In the genomic region with DNA sequence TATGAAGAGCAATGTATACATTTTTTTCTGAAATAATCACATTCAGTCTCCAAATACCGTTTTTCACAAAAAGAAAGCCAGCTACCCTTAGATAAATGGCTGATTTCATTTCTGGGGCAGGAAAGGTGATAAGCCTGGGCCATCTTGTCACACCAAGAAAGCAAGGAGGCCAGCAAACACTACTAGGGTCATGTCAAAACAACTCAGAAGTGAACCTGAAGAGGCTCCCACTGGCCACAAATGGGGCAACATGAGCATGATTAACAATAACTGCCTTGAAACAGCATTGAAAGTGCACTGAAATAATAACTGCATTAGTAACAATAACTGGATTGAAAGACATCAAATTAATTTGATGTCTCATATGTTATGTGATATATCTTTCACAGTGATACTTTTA, we compare ENCODE assay signal across 17 cellular contexts. TPM values are rescaled to one million over a fixed set of nuclear protein-coding genes. Genes with fewer than 3 reads are reported as not detected.
DNase-seq lines count a peak whose midpoint lies in the region; ATAC-seq and TF ChIP-seq lines count a peak whose summit lies in the region.
"Had no signal": no experiment of that assay in that cellular context is flagged by ENCODE, and none has a peak within 500 bp of the region (broad histone marks: within the 10 kb centered on the region; RNA-seq: fewer than 3 reads in every experiment).

No MANE protein-coding gene starts in this region.

- H3K9ac ChIP-seq in SU-DHL-6 (ENCODE audit: low read length): peak overlapping the region; percentile 54; the same call in 1 of the 2 replicates

- CTCF ChIA-PET in activated CD4-positive, alpha-beta T cell treated with anti-CD3 and anti-CD28 coated beads for 36 hours (lab: Charles Lee): interaction anchor here (0.6 kb wide), 1 partner anchor 43 kb away, joined by 3 read pairs; no protein-coding TSS in a partner anchor
- CTCF ChIA-PET in Calu3 (lab: Charles Lee): no interaction called here

- no peaks in the 10 kb centered on the region for H3K27me3 ChIP-seq in HL-60 (ENCODE audit: insufficient read depth, poor library complexity, severe bottlenecking)
- H3K27me3 ChIP-seq in SU-DHL-6 (ENCODE audit: low read length): no peaks in the 10 kb centered on the region
- H3K27me3 ChIP-seq in neutrophil: no peaks in the 10 kb centered on the region
- H3K27me3 ChIP-seq in H7 (ENCODE audit: control insufficient read depth, insufficient read depth, low read length): no peaks in the 10 kb centered on the region
- H3K27me3 ChIP-seq: SJSA1 had no signal

- DNase-seq in activated CD4-positive, alpha-beta T cell treated with anti-CD3 and anti-CD28 coated beads for 36 hours: no peak
- no peak for DNase-seq in activated CD4-positive, alpha-beta T cell treated with anti-CD3 and anti-CD28 coated beads for 1 hour
- DNase-seq in HL-60 (ENCODE audit: low read depth in 1 of 2, low spot score in 1 of 2) (peak in 1 of 2 experiments; percentile 31), GDM1 (lab: John Stamatoyannopoulos, UW) (no peak), H7 (no peak), Calu3 (no peak)
- DNase-seq: DMS153, HFFc6, KBM-7, MM.1S, NCI-H1105 treated with DMSO at 0.1 percent for 48 hours, NCI-H187, NCI-H774 had no signal

- H3F3A ChIP-seq in SU-DHL-6 (ENCODE audit: insufficient read depth): peaks cover 44% of the 10 kb centered on the region

- no peaks in the 10 kb centered on the region for H4K20me1 ChIP-seq in SU-DHL-6 (ENCODE audit: low read depth, low read length)

- no peak overlapping the region for H3K4me3 Mint-ChIP-seq in activated CD4-positive, alpha-beta T cell treated with anti-CD3 and anti-CD28 coated beads for 36 hours
- no peak overlapping the region for H3K4me3 Mint-ChIP-seq in Calu3 (ENCODE audit: low read depth, unreplicated experiment)

- TF ChIP-seq CTCF in HL-60 (IDR thresholded peaks at IDR 0.05; ENCODE audit: insufficient read depth, low read length) (no peak), SU-DHL-6 (IDR thresholded peaks at IDR 0.05; ENCODE audit: insufficient read depth, low read length, poor library complexity, severe bottlenecking) (no peak), neutrophil (IDR thresholded peaks at IDR 0.05) (no peak), Calu3 (IDR thresholded peaks at IDR 0.05; ENCODE audit: unreplicated experiment) (no peak)

- BruUV-seq in Calu3 (replicated peaks; lab: Mats Ljungman, UMichigan): no TSS peak

- ATAC-seq in activated CD4-positive, alpha-beta T cell treated with anti-CD3 and anti-CD28 coated beads for 36 hours: no peak

- H3K27ac ChIP-seq in HL-60 (replicated peaks) (peak overlapping the region; percentile 60), SU-DHL-6 (ENCODE audit: low read depth, low read length) (peak overlapping the region; percentile 91), neutrophil (peak overlapping the region; percentile 76)
- H3K27ac ChIP-seq: 22Rv1, SJSA1 had no signal

- intact Hi-C loops in activated CD4-positive, alpha-beta T cell treated with anti-CD3 and anti-CD28 coated beads for 36 hours (cut with DNase I, micrococcal nuclease): no loop called here
- intact Hi-C loops in Calu3 (cut with micrococcal nuclease; ENCODE audit: unreplicated experiment): loop anchor here (5.0 kb wide), 1 partner anchor 34 kb away; no protein-coding TSS in a partner anchor

- no peaks in the 10 kb centered on the region for H3K36me3 ChIP-seq in SU-DHL-6 (ENCODE audit: low read length)
- H3K36me3 ChIP-seq in neutrophil: no peaks in the 10 kb centered on the region
- H3K36me3 ChIP-seq in H7 (replicated peaks; ENCODE audit: control insufficient read depth, insufficient read depth, low read length): no peaks in the 10 kb centered on the region
- H3K36me3 ChIP-seq: SJSA1 had no signal

- H3K9me3 ChIP-seq in SU-DHL-6 (ENCODE audit: insufficient read depth, low read length) (no peaks in the 10 kb centered on the region), neutrophil (no peaks in the 10 kb centered on the region)
- H3K9me3 ChIP-seq: SJSA1 had no signal

- H3K4me3 ChIP-seq in HL-60 (replicated peaks; ENCODE audit: insufficient read depth, low read length) (no peak overlapping the region), SU-DHL-6 (ENCODE audit: insufficient read depth, low read length, poor library complexity, severe bottlenecking) (no peak overlapping the region), neutrophil (ENCODE audit: low read depth in 1 of 2, low read length in 1 of 2) (no peak overlapping the region), H7 (ENCODE audit: insufficient read depth, low read depth, low read length) (no peak overlapping the region)
- H3K4me3 ChIP-seq: SJSA1 had no signal

- peaks cover 65% of the 10 kb centered on the region for H3K4me1 Mint-ChIP-seq in activated CD4-positive, alpha-beta T cell treated with anti-CD3 and anti-CD28 coated beads for 36 hours
- peaks cover 18% of the 10 kb centered on the region for H3K4me1 Mint-ChIP-seq in Calu3 (ENCODE audit: low read depth, unreplicated experiment)

- H3K9me3 Mint-ChIP-seq in activated CD4-positive, alpha-beta T cell treated with anti-CD3 and anti-CD28 coated beads for 36 hours (ENCODE audit: low read depth): no peaks in the 10 kb centered on the region
- H3K9me3 Mint-ChIP-seq in Calu3 (ENCODE audit: low read depth, unreplicated experiment): peaks cover 3% of the 10 kb centered on the region

- peaks cover 87% of the 10 kb centered on the region for H3K79me2 ChIP-seq in SU-DHL-6 (ENCODE audit: insufficient read depth, low read length)

- peaks cover 59 to 62% of the 10 kb centered on the region in 2 experiments for H3K4me1 ChIP-seq in neutrophil (ENCODE audit: control insufficient read depth in 1 of 2, insufficient read depth in 1 of 2, low read depth in 1 of 2, low read length in 1 of 2)

- POLR2A ChIA-PET in activated CD4-positive, alpha-beta T cell treated with anti-CD3 and anti-CD28 coated beads for 36 hours (lab: Charles Lee): no interaction called here

- H3K9me2 ChIP-seq in SU-DHL-6 (replicated peaks; ENCODE audit: insufficient read depth, low read length): no peaks in the 10 kb centered on the region

- H3K36me3 Mint-ChIP-seq in activated CD4-positive, alpha-beta T cell treated with anti-CD3 and anti-CD28 coated beads for 36 hours (ENCODE audit: low read depth): peaks cover 12% of the 10 kb centered on the region
- no peaks in the 10 kb centered on the region for H3K36me3 Mint-ChIP-seq in Calu3 (ENCODE audit: insufficient read depth, unreplicated experiment)

- peak overlapping the region; percentile 31 for H3K27ac Mint-ChIP-seq in activated CD4-positive, alpha-beta T cell treated with anti-CD3 and anti-CD28 coated beads for 36 hours
- no peak overlapping the region for H3K27ac Mint-ChIP-seq in Calu3 (ENCODE audit: unreplicated experiment)
- H3K27ac Mint-ChIP-seq: HFFc6 had no signal

- H3K27me3 Mint-ChIP-seq in activated CD4-positive, alpha-beta T cell treated with anti-CD3 and anti-CD28 coated beads for 36 hours: no peaks in the 10 kb centered on the region
- no peaks in the 10 kb centered on the region for H3K27me3 Mint-ChIP-seq in Calu3 (ENCODE audit: unreplicated experiment)

- H2AFZ ChIP-seq in SU-DHL-6 (ENCODE audit: low read depth, low read length, severe bottlenecking): no peak overlapping the region

- peak overlapping the region; percentile 72 for H3K4me2 ChIP-seq in SU-DHL-6 (ENCODE audit: low read depth, low read length, poor library complexity, severe bottlenecking)

RNA-seq across cellular contexts. Expression of a gene that starts 39.3 kb away (rescaled TPM):
- 10 to 100 TPM; 68.8 to 85.1 TPM for total RNA-seq in activated CD4-positive, alpha-beta T cell treated with anti-CD3 and anti-CD28 coated beads for 36 hours
- 6.5 and 12.5 TPM in 2 replicates for total RNA-seq in H7 (2014; rRNA removed; shearing (Covaris generic))
- total RNA-seq in Calu3 (2022): 97.9 and 105 TPM in 2 replicates
